Comparison of ENCODE assay signal across 8 cellular contexts in genomic region chr1:220690140-220691038, GRCh38.
DNase-seq lines count a peak whose midpoint lies in the region; ATAC-seq lines count a peak whose summit lies in the region.

Gene C1orf115 (plus strand): TSS chr1:220690363. CDS start chr1:220690403, 40 bp downstream.

- H3K27me3 Mint-ChIP-seq in central memory CD8-positive, alpha-beta T cell = peaks cover 10% of the 10 kb centered on the region

- no peaks in the 10 kb centered on the region for H3K36me3 Mint-ChIP-seq in central memory CD8-positive, alpha-beta T cell (ENCODE audit: insufficient read depth)

- DNase-seq in NCI-H2029 (lab: John Stamatoyannopoulos, UW) (peak; percentile 40), kidney tubule cell (ENCODE audit: low spot score) (peak; percentile 85), middle frontal gyrus (ENCODE audit: extremely low spot score, low spot score) (no peak)
- peak; percentile 18 for DNase-seq in activated CD4-positive, CD25-positive, alpha-beta regulatory T cell treated with anti-CD3 and anti-CD28 coated beads, Interleukin-2, amount 50 U/mL, for 16 hours (ENCODE audit: low read depth, low spot score)
- DNase-seq in central memory CD8-positive, alpha-beta T cell (ENCODE audit: low spot score in 2 of 2) = peak; percentile 45 to 48
- peak; percentile 35 to 67 (median 59) for DNase-seq in stimulated activated CD4-positive, alpha-beta T cell treated with anti-CD3 and anti-CD28 coated beads, Interleukin-1b, Interleukin-23, amount 100 ng/mL, for 24 hours (ENCODE audit: low read depth in 4 of 4, low spot score in 1 of 4)

- H3K27ac Mint-ChIP-seq in central memory CD8-positive, alpha-beta T cell (ENCODE audit: low read depth) = no peak within 1 kb of the TSS

- H3K9me3 Mint-ChIP-seq in central memory CD8-positive, alpha-beta T cell = no peaks in the 10 kb centered on the region

- ATAC-seq in GM18502 (IDR thresholded peaks at IDR 0.05; ENCODE audit: poor library complexity, unreplicated experiment) (peak; percentile 98), HG02852 (IDR thresholded peaks at IDR 0.05; ENCODE audit: unreplicated experiment) (peak; percentile 94)
- peak; percentile 79 for ATAC-seq in central memory CD8-positive, alpha-beta T cell (replicated peaks; ENCODE audit: extremely low read depth, poor library complexity, severe bottlenecking)

- H3K4me1 Mint-ChIP-seq in central memory CD8-positive, alpha-beta T cell = peaks cover 7% of the 10 kb centered on the region

- H3K4me3 Mint-ChIP-seq in central memory CD8-positive, alpha-beta T cell = peak within 1 kb of the TSS; percentile 78
